11 cellular contexts compared by ENCODE assay signal in genomic region chr1:20199840-20200239, GRCh38. TPM values are rescaled to one million over a fixed set of nuclear protein-coding genes. Genes with fewer than 3 reads are reported as not detected.
"Had no signal": no experiment of that assay in that cellular context is flagged by ENCODE, and none has a peak within 500 bp of the region (broad histone marks: within the 10 kb centered on the region; RNA-seq: fewer than 3 reads in every experiment).

No MANE protein-coding gene starts in this region.

- H3K36me3 ChIP-seq: HAP-1 had no signal

- H3K27ac ChIP-seq: GM23248, HL-60 had no signal

- H2AFZ ChIP-seq: GM23248 had no signal

- H3K9ac ChIP-seq: GM23248 had no signal

- H3K4me1 ChIP-seq: HAP-1 had no signal

- DNase-seq: GM23248, GOT3, H7, HFFc6 had no signal

- H3K9me3 Mint-ChIP-seq: HFFc6, IgD-negative memory B cell had no signal

- H3K27ac Mint-ChIP-seq: HFFc6, IgD-negative memory B cell had no signal

- H3K4me3 ChIP-seq: GM23248, HAP-1 had no signal

- H3K36me3 Mint-ChIP-seq: IgD-negative memory B cell had no signal

- ATAC-seq: HCT116, HepG2 had no signal

- H3K9me3 ChIP-seq: HAP-1 had no signal

- H3K4me3 Mint-ChIP-seq: HFFc6 had no signal

RNA-seq across cellular contexts. Expression of gene PLA2G2C, which starts 13.5 kb away (rescaled TPM):
- total RNA-seq: GM23248, H4, H7, HepG2, HFFc6, HT1080 had no signal
- polyA plus RNA-seq: GM23248, HepG2, IgD-negative memory B cell had no signal

RNA-seq across cellular contexts. Expression of gene UBXN10, which starts 13.9 kb away (rescaled TPM):
- total RNA-seq: H4, HFFc6, HT1080 had no signal
- polyA plus RNA-seq: GM23248 had no signal
